Comparison of ENCODE assay signal across 8 cellular contexts in the genomic region with DNA sequence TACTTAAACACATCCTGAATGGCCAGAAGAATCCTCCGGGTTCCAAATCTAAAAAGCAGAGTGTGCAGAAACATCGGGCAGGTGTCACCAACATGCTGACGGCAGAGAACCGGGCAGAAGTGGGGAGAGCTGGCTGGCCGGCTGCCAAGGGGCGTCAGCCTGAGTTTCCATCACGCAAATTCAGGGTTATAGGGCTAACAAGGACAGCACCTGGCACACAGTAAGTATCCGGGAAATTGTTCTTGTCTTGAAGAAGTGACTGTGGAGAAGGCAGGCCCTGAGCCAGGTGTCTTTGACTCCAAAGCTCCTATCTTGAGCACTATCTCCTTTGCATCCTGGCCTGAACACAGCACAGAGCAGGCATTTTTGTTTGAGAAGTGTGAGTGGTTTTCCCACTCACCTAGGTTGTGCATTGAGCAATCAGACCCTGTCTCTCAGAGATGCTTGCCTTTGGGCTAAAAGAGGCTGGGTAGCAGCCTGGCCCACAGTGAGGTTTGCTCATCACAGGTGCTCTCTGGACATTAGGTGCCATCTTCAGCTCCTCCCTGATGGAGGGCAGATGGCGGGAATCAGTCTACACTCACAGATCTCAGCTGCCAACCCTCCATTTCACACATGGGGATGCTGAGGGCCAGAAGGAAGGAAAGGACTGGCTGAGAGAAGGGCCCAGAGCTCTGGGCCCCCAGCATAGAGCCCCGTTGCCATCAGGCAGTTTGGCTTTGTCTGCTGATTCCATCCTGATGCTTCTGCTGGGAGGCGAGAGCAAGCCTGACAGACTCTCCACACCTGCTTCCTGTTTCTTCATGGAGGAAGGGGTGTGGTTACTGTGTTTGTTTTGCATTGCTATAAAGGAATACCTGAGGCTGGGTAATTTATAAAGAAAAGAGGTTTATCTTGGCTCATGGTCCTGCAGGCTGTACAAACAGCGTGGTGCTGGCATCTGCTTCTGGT. TPM values are rescaled to one million over a fixed set of nuclear protein-coding genes. Genes with fewer than 3 reads are reported as not detected.
DNase-seq lines count a peak whose midpoint lies in the region; ATAC-seq, FAIRE-seq and TF ChIP-seq lines count a peak whose summit lies in the region.

No MANE protein-coding gene starts in this region.

- H3K4me2 ChIP-seq in H1 (ENCODE audit: insufficient read depth in 1 of 2, low read depth in 2 of 2, low read length in 2 of 2) = no peak overlapping the region

- FAIRE-seq in H1 (lab: Jason Lieb, UNC) = no peak

- no peak overlapping the region for H2BK20ac ChIP-seq in H1 (ENCODE audit: low read length)

- H3K14ac ChIP-seq in H1 (ENCODE audit: insufficient read length) = no peak overlapping the region

- no peak overlapping the region for H3K4ac ChIP-seq in H1 (replicated peaks; ENCODE audit: insufficient read length, low read depth, low read length)

- H2AFZ ChIP-seq in H1 (ENCODE audit: low read length) = no peak overlapping the region

- in situ Hi-C loops in ACHN (cut with HindIII; ENCODE audit: low pct_ligation_motif_present, low pct_unique_long_range_greater_than_20kb, low sequenced_read_pairs) = no loop called here

- no peak overlapping the region for H2BK120ac ChIP-seq in H1 (replicated peaks; ENCODE audit: low read depth, low read length)

- peaks cover 0 to 1% of the 10 kb centered on the region in 2 experiments for H4K20me1 ChIP-seq in H1 (replicated peaks in 1 of 2; ENCODE audit: control insufficient read depth in 1 of 2, insufficient read depth in 2 of 2, low read length in 2 of 2)

- H3K27me3 ChIP-seq in H1 (replicated peaks in 1 of 4; ENCODE audit: control insufficient read depth in 3 of 4, extremely low read depth in 1 of 4, insufficient read depth in 3 of 4, low read length in 3 of 4) = no peaks in the 10 kb centered on the region

- no peaks in the 10 kb centered on the region for H3K9me3 ChIP-seq in H1 (ENCODE audit: insufficient read depth in 2 of 2, low read depth in 1 of 2, low read length in 1 of 2)

- H3K79me1 ChIP-seq in H1 (ENCODE audit: low read depth, low read length) = no peaks in the 10 kb centered on the region

- TF ChIP-seq CTCF in H1 (IDR thresholded peaks at IDR 0.05; ENCODE audit: control extremely low read depth in 1 of 3, insufficient read depth in 1 of 3, low read depth in 1 of 3, low read length in 3 of 3) = no peak

- CTCF ChIA-PET in H1 (lab: Charles Lee; ENCODE audit: partially characterized antibody) = interaction anchor here (0.6 to 3.0 kb wide), 5 partner anchors 12 to 201 kb away, joined by 3 to 7 read pairs (median 4); no protein-coding TSS in a partner anchor

- H3K4me1 ChIP-seq in H1 (replicated peaks in 1 of 4; ENCODE audit: control insufficient read depth in 3 of 4, insufficient read depth in 4 of 4, low read length in 3 of 4) = peaks cover 1 to 6% (median 4%) of the 10 kb centered on the region in 4 experiments; a peak in 3 of 7 replicates

- H3K27ac ChIP-seq in H1 (ENCODE audit: low read depth, low read length) = no peak overlapping the region

- no peak for TF ChIP-seq EP300 in H1 (IDR thresholded peaks at IDR 0.05; ENCODE audit: borderline replicate concordance in 1 of 2, low read depth in 2 of 2, low read length in 2 of 2)

- TF ChIP-seq RAD21 in H1 (IDR thresholded peaks at IDR 0.05 in 1 of 2, conservative IDR thresholded peaks at IDR 0.05 in 1 of 2; ENCODE audit: low read depth in 2 of 2, low read length in 2 of 2) = no peak

- no peak overlapping the region for H2BK15ac ChIP-seq in H1 (ENCODE audit: low read length)

- H3K4me3 ChIP-seq in H1 (ENCODE audit: extremely low read depth in 1 of 4, insufficient read depth in 2 of 4, low read depth in 3 of 4, low read length in 4 of 4) = no peak overlapping the region

- 89% methylated on average over 12 of the region's 12 CpGs; no CpG with 5 or more reads in 1 of the 2 experiments for WGBS in H1 (ENCODE audit: extremely low coverage in 1 of 2, insufficient coverage in 1 of 2, insufficient read length in 1 of 2, insufficient replicate concordance in 2 of 2, low coverage in 1 of 2, low lambda C conversion rate in 2 of 2, missing lambda C conversion rate in 1 of 2), 2 experiments

- H3K18ac ChIP-seq in H1 (ENCODE audit: extremely low read depth, low read length) = no peak overlapping the region

- H4K5ac ChIP-seq in H1 (ENCODE audit: insufficient read length, low read depth, low read length) = no peak overlapping the region

- no peak overlapping the region for H3K9ac ChIP-seq in H1 (replicated peaks in 1 of 4; ENCODE audit: extremely low read depth in 1 of 4, low read depth in 3 of 4, low read length in 3 of 4)

- TF ChIP-seq POLR2A in H1 (IDR thresholded peaks at IDR 0.05; ENCODE audit: control extremely low read depth in 1 of 2, low read depth in 2 of 2, low read length in 2 of 2) = no peak

- no peak overlapping the region for H3K56ac ChIP-seq in H1 (replicated peaks; ENCODE audit: insufficient read length, low read depth, low read length)

- no peaks in the 10 kb centered on the region for H3K79me2 ChIP-seq in H1 (ENCODE audit: control insufficient read depth in 1 of 2, insufficient read depth in 2 of 2, low read length in 2 of 2)

- ATAC-seq in HG03108 (IDR thresholded peaks at IDR 0.05; ENCODE audit: unreplicated experiment) (no peak), GM18520 (IDR thresholded peaks at IDR 0.05; ENCODE audit: unreplicated experiment) (no peak)

- no peaks in the 10 kb centered on the region for H3K23me2 ChIP-seq in H1 (ENCODE audit: low read depth, low read length)

- no peak overlapping the region for H4K8ac ChIP-seq in H1 (ENCODE audit: extremely low read depth, insufficient read depth, low read length)

- peak overlapping the region; percentile 11 for H4K91ac ChIP-seq in H1 (replicated peaks; ENCODE audit: insufficient read length, low read length)

- no peak overlapping the region for H2BK12ac ChIP-seq in H1 (ENCODE audit: low read depth, low read length)

- peak; percentile 48 for DNase-seq in DMS153 treated with DMSO at 0.1 percent for 48 hours (lab: John Stamatoyannopoulos, UW; ENCODE audit: unreplicated experiment)
- DNase-seq in NAMALWA (ENCODE audit: low spot score) = peak; percentile 84
- peak; percentile 25 for DNase-seq in T follicular helper cell (ENCODE audit: low read depth)
- DNase-seq in H1 (ENCODE audit: low read depth in 1 of 2, low spot score in 2 of 2) = no peak
- DNase-seq in HPDE6-E6E7 (ENCODE audit: extremely low spot score) = no peak
- DNase-seq in ACHN = no peak

- POLR2A ChIA-PET in H1 (lab: Charles Lee; ENCODE audit: partially characterized antibody) = interaction anchor here (0.6 to 0.7 kb wide), 2 partner anchors 39 to 143 kb away, joined by 3 read pairs; no protein-coding TSS in a partner anchor

- H3K23ac ChIP-seq in H1 (ENCODE audit: insufficient read length) = no peak overlapping the region

- H2AK5ac ChIP-seq in H1 (ENCODE audit: low read depth, low read length) = no peak overlapping the region

- 0 out of 2 replicates have a peak overlapping the region, but pooled peaks have one; percentile 2 for H2BK5ac ChIP-seq in H1 (ENCODE audit: low read depth, low read length)

- no peaks in the 10 kb centered on the region for H3K36me3 ChIP-seq in H1 (ENCODE audit: control insufficient read depth in 2 of 4, insufficient read depth in 4 of 4, low read length in 3 of 4)

TF ChIP-seq in H1, 55 proteins besides CTCF, POLR2A, EP300 and RAD21:
- TF ChIP-seq GABPA (IDR thresholded peaks at IDR 0.05; ENCODE audit: borderline replicate concordance, insufficient read depth, low read length) = no peak
- TF ChIP-seq JUND (IDR thresholded peaks at IDR 0.05; ENCODE audit: low read length) = no peak
- no peak for TF ChIP-seq EGR1 (IDR thresholded peaks at IDR 0.05; ENCODE audit: borderline replicate concordance, low read depth, low read length)
- TF ChIP-seq SIX5 (IDR thresholded peaks at IDR 0.05; ENCODE audit: low read depth, low read length) = no peak
- TF ChIP-seq BACH1 (IDR thresholded peaks at IDR 0.05; ENCODE audit: low read length) = no peak
- no peak for TF ChIP-seq PHF8 (conservative IDR thresholded peaks at IDR 0.05; ENCODE audit: low read depth, low read length)

RNA-seq across cellular contexts. Expression of gene WHRN, which starts 52.8 kb away (rescaled TPM):
- total RNA-seq in H1 (2021; fragmentation: NEBNext Ultra II Directional; extraction: Animal tissue kit (Norgen Biotek cat#: 25700)) = 7.4 and 7.7 TPM in 2 replicates
- 4.4 and 8.3 TPM in 2 replicates for polyA plus RNA-seq in H1 (2011; rRNA removed)
- 5.8 TPM for polyA plus RNA-seq in H1 (2011; cell fraction: cytosol; rRNA removed)
- polyA plus RNA-seq in H1 (2011; cell fraction: nucleus; rRNA removed) = 22.8 TPM
- polyA plus RNA-seq in H1 (2012, experiment 1 of 2) = 5.0 to 8.2 TPM (median 7.4 TPM) in 4 replicates
- 3.5 TPM for polyA plus RNA-seq in H1 (2012, experiment 2 of 2)
- 5.3 TPM for polyA plus RNA-seq in H1 (2013, experiment 1 of 2)
- polyA plus RNA-seq in H1 (2013, experiment 2 of 2) = 5.1 TPM
- 1.7 and 2.1 TPM in 2 replicates for polyA minus RNA-seq in H1 (2011; rRNA and poly(A)+ RNA removed)
- polyA minus RNA-seq in H1 (2011; cell fraction: cytosol; rRNA and poly(A)+ RNA removed) = 3.9 TPM
- polyA minus RNA-seq in H1 (2011; cell fraction: nucleus; rRNA and poly(A)+ RNA removed) = 11.9 TPM

Comparison
In these comparisons a context has a peak if more than half of its experiments do, and no peak if none do; other contexts are left out.
1. DNase-seq: peak in DMS153 treated with DMSO at 0.1 percent for 48 hours (single experiment), NAMALWA (single experiment) and T follicular helper cell (single experiment); none in H1 (0 of 2), HPDE6-E6E7 (single experiment) and ACHN (single experiment).